ENCODE assay signal across 1 cellular context in genomic region chr6:97059473-97059872, GRCh38.
TF ChIP-seq lines count a peak whose summit lies in the region.

No MANE protein-coding gene starts in this region.

TF ChIP-seq in GM23338, 12 proteins besides CTCF, POLR2A, EP300 and RAD21 (continued from another document):
- TF ChIP-seq, protein P1, sequence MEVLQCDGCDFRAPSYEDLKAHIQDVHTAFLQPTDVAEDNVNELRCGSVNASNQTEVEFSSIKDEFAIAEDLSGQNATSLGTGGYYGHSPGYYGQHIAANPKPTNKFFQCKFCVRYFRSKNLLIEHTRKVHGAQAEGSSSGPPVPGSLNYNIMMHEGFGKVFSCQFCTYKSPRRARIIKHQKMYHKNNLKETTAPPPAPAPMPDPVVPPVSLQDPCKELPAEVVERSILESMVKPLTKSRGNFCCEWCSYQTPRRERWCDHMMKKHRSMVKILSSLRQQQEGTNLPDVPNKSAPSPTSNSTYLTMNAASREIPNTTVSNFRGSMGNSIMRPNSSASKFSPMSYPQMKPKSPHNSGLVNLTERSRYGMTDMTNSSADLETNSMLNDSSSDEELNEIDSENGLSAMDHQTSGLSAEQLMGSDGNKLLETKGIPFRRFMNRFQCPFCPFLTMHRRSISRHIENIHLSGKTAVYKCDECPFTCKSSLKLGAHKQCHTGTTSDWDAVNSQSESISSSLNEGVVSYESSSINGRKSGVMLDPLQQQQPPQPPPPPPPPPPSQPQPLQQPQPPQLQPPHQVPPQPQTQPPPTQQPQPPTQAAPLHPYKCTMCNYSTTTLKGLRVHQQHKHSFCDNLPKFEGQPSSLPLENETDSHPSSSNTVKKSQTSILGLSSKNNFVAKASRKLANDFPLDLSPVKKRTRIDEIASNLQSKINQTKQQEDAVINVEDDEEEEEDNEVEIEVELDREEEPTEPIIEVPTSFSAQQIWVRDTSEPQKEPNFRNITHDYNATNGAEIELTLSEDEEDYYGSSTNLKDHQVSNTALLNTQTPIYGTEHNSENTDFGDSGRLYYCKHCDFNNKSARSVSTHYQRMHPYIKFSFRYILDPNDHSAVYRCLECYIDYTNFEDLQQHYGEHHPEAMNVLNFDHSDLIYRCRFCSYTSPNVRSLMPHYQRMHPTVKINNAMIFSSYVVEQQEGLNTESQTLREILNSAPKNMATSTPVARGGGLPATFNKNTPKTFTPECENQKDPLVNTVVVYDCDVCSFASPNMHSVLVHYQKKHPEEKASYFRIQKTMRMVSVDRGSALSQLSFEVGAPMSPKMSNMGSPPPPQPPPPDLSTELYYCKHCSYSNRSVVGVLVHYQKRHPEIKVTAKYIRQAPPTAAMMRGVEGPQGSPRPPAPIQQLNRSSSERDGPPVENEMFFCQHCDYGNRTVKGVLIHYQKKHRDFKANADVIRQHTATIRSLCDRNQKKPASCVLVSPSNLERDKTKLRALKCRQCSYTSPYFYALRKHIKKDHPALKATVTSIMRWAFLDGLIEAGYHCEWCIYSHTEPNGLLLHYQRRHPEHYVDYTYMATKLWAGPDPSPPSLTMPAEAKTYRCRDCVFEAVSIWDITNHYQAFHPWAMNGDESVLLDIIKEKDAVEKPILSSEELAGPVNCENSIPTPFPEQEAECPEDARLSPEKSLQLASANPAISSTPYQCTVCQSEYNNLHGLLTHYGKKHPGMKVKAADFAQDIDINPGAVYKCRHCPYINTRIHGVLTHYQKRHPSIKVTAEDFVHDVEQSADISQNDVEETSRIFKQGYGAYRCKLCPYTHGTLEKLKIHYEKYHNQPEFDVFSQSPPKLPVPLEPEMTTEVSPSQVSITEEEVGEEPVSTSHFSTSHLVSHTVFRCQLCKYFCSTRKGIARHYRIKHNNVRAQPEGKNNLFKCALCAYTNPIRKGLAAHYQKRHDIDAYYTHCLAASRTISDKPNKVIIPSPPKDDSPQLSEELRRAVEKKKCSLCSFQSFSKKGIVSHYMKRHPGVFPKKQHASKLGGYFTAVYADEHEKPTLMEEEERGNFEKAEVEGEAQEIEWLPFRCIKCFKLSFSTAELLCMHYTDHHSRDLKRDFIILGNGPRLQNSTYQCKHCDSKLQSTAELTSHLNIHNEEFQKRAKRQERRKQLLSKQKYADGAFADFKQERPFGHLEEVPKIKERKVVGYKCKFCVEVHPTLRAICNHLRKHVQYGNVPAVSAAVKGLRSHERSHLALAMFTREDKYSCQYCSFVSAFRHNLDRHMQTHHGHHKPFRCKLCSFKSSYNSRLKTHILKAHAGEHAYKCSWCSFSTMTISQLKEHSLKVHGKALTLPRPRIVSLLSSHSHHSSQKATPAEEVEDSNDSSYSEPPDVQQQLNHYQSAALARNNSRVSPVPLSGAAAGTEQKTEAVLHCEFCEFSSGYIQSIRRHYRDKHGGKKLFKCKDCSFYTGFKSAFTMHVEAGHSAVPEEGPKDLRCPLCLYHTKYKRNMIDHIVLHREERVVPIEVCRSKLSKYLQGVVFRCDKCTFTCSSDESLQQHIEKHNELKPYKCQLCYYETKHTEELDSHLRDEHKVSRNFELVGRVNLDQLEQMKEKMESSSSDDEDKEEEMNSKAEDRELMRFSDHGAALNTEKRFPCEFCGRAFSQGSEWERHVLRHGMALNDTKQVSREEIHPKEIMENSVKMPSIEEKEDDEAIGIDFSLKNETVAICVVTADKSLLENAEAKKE (CRISPR knock-in tag; IDR thresholded peaks at IDR 0.05) = no peak
- TF ChIP-seq NANOG (IDR thresholded peaks at IDR 0.05; ENCODE audit: borderline replicate concordance) (no peak), EZH2 (IDR thresholded peaks at IDR 0.05; ENCODE audit: low read depth, unreplicated experiment) (no peak), ZNF114 (CRISPR knock-in tag; IDR thresholded peaks at IDR 0.05) (no peak), STAT1 (IDR thresholded peaks at IDR 0.05; ENCODE audit: unreplicated experiment) (no peak), ZNF331 (CRISPR knock-in tag; IDR thresholded peaks at IDR 0.05; ENCODE audit: low read depth) (no peak), POLR2AphosphoS5 (IDR thresholded peaks at IDR 0.05; ENCODE audit: low read depth) (no peak)
